Comparison of ENCODE assay signal across 20 cellular contexts in genomic region chr16:52581530-52581929, GRCh38. TPM values are rescaled to one million over a fixed set of nuclear protein-coding genes. Genes with fewer than 3 reads are reported as not detected.
A peak's percentile ranks its signal among the peaks of the same experiment; 100 is the strongest.
DNase-seq lines count a peak whose midpoint lies in the region; ATAC-seq, FAIRE-seq and TF ChIP-seq lines count a peak whose summit lies in the region.
"Had no signal": no experiment of that assay in that cellular context is flagged by ENCODE, and none has a peak within 500 bp of the region (broad histone marks: within the 10 kb centered on the region; RNA-seq: fewer than 3 reads in every experiment).

No MANE protein-coding gene starts in this region.

- FAIRE-seq in D721Med (lab: Jason Lieb, UNC) = no peak
- peak; percentile 67 for FAIRE-seq in HepG2 (lab: Jason Lieb, UNC)
- FAIRE-seq: HTR-8/SVneo had no signal

- H3K27ac ChIP-seq in GM23338 (ENCODE audit: low read depth) = no peak overlapping the region
- no peak overlapping the region for H3K27ac ChIP-seq in RWPE2 (ENCODE audit: poor library complexity, severe bottlenecking)
- H3K27ac ChIP-seq in HepG2 (ENCODE audit: extremely low read length, insufficient read depth, low read length) = no peak overlapping the region
- H3K27ac ChIP-seq: colonic mucosa, heart left ventricle had no signal

- H3K27me3 Mint-ChIP-seq in GM23338 (ENCODE audit: insufficient read depth, low read depth, poor library complexity) = peaks cover 4% of the 10 kb centered on the region
- H3K27me3 Mint-ChIP-seq: activated B cell treated with CpG ODN at 0.5 μM for 24 hours; CD4-positive, alpha-beta T cell had no signal

- H3K27ac Mint-ChIP-seq in GM23338 = no peak overlapping the region
- H3K27ac Mint-ChIP-seq: activated B cell treated with CpG ODN at 0.5 μM for 24 hours; CD4-positive, alpha-beta T cell had no signal

- H3K9me3 ChIP-seq in RWPE2 (ENCODE audit: severe bottlenecking) = no peaks in the 10 kb centered on the region
- no peaks in the 10 kb centered on the region for H3K9me3 ChIP-seq in HepG2 (ENCODE audit: low read length)
- H3K9me3 ChIP-seq: colonic mucosa, heart left ventricle had no signal

- CTCF ChIA-PET in HepG2 (lab: Yijun Ruan, JAX; ENCODE audit: low intra/inter-chr PET ratio, low total read pairs) = interaction anchor here (0.6 to 2.9 kb wide), 5 partner anchors 280 to 1900 kb away, joined by 3 to 23 read pairs (median 4); no protein-coding TSS in a partner anchor

- H3K27me3 ChIP-seq in GM23338 (ENCODE audit: insufficient read depth) = no peaks in the 10 kb centered on the region
- no peaks in the 10 kb centered on the region for H3K27me3 ChIP-seq in RWPE2 (ENCODE audit: insufficient read depth, poor library complexity, severe bottlenecking)
- no peaks in the 10 kb centered on the region for H3K27me3 ChIP-seq in HepG2 (ENCODE audit: control insufficient read depth in 1 of 2, insufficient read depth in 2 of 2, low read length in 2 of 2)
- H3K27me3 ChIP-seq: colonic mucosa had no signal

- no peaks in the 10 kb centered on the region for H3K9me3 Mint-ChIP-seq in GM23338
- H3K9me3 Mint-ChIP-seq: activated B cell treated with CpG ODN at 0.5 μM for 24 hours had no signal

- peak; percentile 23 for TF ChIP-seq CTCF in D721Med (IDR thresholded peaks at IDR 0.05; ENCODE audit: insufficient read depth, missing control alignments)
- TF ChIP-seq CTCF in GM23338 (conservative IDR thresholded peaks at IDR 0.05; ENCODE audit: low read depth in 2 of 2) = peak; percentile 43 to 53
- peak; percentile 34 for TF ChIP-seq CTCF in RWPE2 (IDR thresholded peaks at IDR 0.05; ENCODE audit: poor library complexity, severe bottlenecking)
- TF ChIP-seq CTCF in HepG2 (CRISPR knock-in tag; IDR thresholded peaks at IDR 0.05) = peak; percentile 72

- no peak overlapping the region for H3K4me3 ChIP-seq in GM23338
- H3K4me3 ChIP-seq in RWPE2 (ENCODE audit: severe bottlenecking) = no peak overlapping the region
- no peak overlapping the region for H3K4me3 ChIP-seq in HepG2 (replicated peaks in 1 of 3; ENCODE audit: insufficient read depth in 1 of 3, low read depth in 2 of 3, low read length in 3 of 3)
- H3K4me3 ChIP-seq: colonic mucosa, heart left ventricle had no signal

- no peak overlapping the region for H2AFZ ChIP-seq in GM23338
- no peak overlapping the region for H2AFZ ChIP-seq in HepG2 (ENCODE audit: low read length)

- ATAC-seq in GM23338 (no peak), RWPE2 (ENCODE audit: low read depth) (no peak), HepG2 (peak; percentile 55), HG02840 (IDR thresholded peaks at IDR 0.05; ENCODE audit: low FRiP score, unreplicated experiment) (no peak), esophagus mucosa (no peak)
- ATAC-seq: heart left ventricle, left colon had no signal

- 65% methylated on average over 4 of the region's 4 CpGs for WGBS in HepG2 (ENCODE audit: low lambda C conversion rate)

- in situ Hi-C loops in HepG2 (cut with HindIII; ENCODE audit: extremely low pct_ligation_motif_present, low pct_unique_long_range_greater_than_20kb) = loop anchor here (5.0 kb wide), 1 partner anchor 281 kb away; no protein-coding TSS in a partner anchor

- no peak for TF ChIP-seq POLR2A in HepG2 (IDR thresholded peaks at IDR 0.05; ENCODE audit: insufficient read depth in 1 of 2, low read depth in 2 of 2, low read length in 2 of 2)

- no peak for TF ChIP-seq EP300 in HepG2 (IDR thresholded peaks at IDR 0.05; ENCODE audit: low read depth in 2 of 2, low read length in 2 of 2)
- no peak for TF ChIP-seq EP300 in HepG2 (CRISPR knock-in tag; IDR thresholded peaks at IDR 0.05; ENCODE audit: borderline replicate concordance)

- H3F3A ChIP-seq in GM23338 (replicated peaks; ENCODE audit: low read depth) = no peaks in the 10 kb centered on the region

- intact Hi-C loops in HepG2 (cut with micrococcal nuclease; ENCODE audit: unreplicated experiment) = loop anchor here (1.0 kb wide), 2 partner anchors 280 to 331 kb away; no protein-coding TSS in a partner anchor

- H3K36me3 Mint-ChIP-seq in GM23338 (ENCODE audit: low read depth) = no peaks in the 10 kb centered on the region

- H3K4me1 ChIP-seq in GM23338 (ENCODE audit: insufficient read depth) = no peaks in the 10 kb centered on the region
- H3K4me1 ChIP-seq in RWPE2 (ENCODE audit: insufficient read depth, poor library complexity, severe bottlenecking) = no peaks in the 10 kb centered on the region
- peaks cover 59% of the 10 kb centered on the region for H3K4me1 ChIP-seq in HepG2 (ENCODE audit: insufficient read depth, low read length)
- H3K4me1 ChIP-seq: colonic mucosa, heart left ventricle had no signal

- TF ChIP-seq RAD21 in HepG2 (CRISPR knock-in tag; IDR thresholded peaks at IDR 0.05) = peak; percentile 90

- peaks cover 14% of the 10 kb centered on the region for H3K4me1 Mint-ChIP-seq in GM23338
- H3K4me1 Mint-ChIP-seq: activated B cell treated with CpG ODN at 0.5 μM for 24 hours had no signal

- H4K20me1 ChIP-seq in GM23338 (replicated peaks; ENCODE audit: insufficient read depth) (no peaks in the 10 kb centered on the region), HepG2 (ENCODE audit: insufficient read depth, low read length) (no peaks in the 10 kb centered on the region)

- no TSS peak for BruUV-seq in HepG2 (replicated peaks; lab: Mats Ljungman, UMichigan)

- no peak overlapping the region for H3K4me2 ChIP-seq in GM23338
- H3K4me2 ChIP-seq in HepG2 (ENCODE audit: low read depth, low read length) = no peak overlapping the region

- DNase-seq in D721Med (ENCODE audit: insufficient read length, low spot score) (no peak), GM23338 (ENCODE audit: low spot score) (peak; percentile 24), RWPE2 (ENCODE audit: low spot score) (no peak), HepG2 (ENCODE audit: low spot score) (peak; percentile 75), 8988T (no peak), NOMO-1 treated with dmso at 0.1 percent for 144 hours (lab: John Stamatoyannopoulos, UW; ENCODE audit: unreplicated experiment) (no peak)
- DNase-seq: activated B cell treated with CpG ODN at 0.5 μM for 24 hours; activated effector memory CD4-positive, alpha-beta T cell treated with Interleukin-2 at 50 U/mL for 16 hours; aorta; CD4-positive, alpha-beta T cell; colonic mucosa; erythroblast; heart left ventricle; left colon; posterior cingulate gyrus had no signal

- peaks cover 20% of the 10 kb centered on the region for H3K9me2 ChIP-seq in GM23338 (ENCODE audit: insufficient read depth)

- no peaks in the 10 kb centered on the region for H3K36me3 ChIP-seq in GM23338 (ENCODE audit: insufficient read depth)
- H3K36me3 ChIP-seq in RWPE2 (ENCODE audit: low read depth) = no peaks in the 10 kb centered on the region
- no peaks in the 10 kb centered on the region for H3K36me3 ChIP-seq in HepG2 (replicated peaks in 1 of 2; ENCODE audit: control insufficient read depth in 1 of 2, insufficient read depth in 2 of 2, low read length in 2 of 2)
- H3K36me3 ChIP-seq: colonic mucosa, heart left ventricle had no signal

- no peak overlapping the region for H3K9ac ChIP-seq in HepG2 (ENCODE audit: insufficient read depth, low read depth, low read length)

- POLR2A ChIA-PET in HepG2 (lab: Yijun Ruan, JAX) = interaction anchor here (1.1 to 1.3 kb wide), 3 partner anchors 30 to 279 kb away, joined by 3 to 5 read pairs (median 4); no protein-coding TSS in a partner anchor

- no peak overlapping the region for H3K4me3 Mint-ChIP-seq in GM23338
- H3K4me3 Mint-ChIP-seq: activated B cell treated with CpG ODN at 0.5 μM for 24 hours; CD4-positive, alpha-beta T cell had no signal

- H3K79me2 ChIP-seq in GM23338 (replicated peaks; ENCODE audit: insufficient read depth) (no peaks in the 10 kb centered on the region), HepG2 (ENCODE audit: insufficient read depth, low read length) (no peaks in the 10 kb centered on the region)

TF ChIP-seq in GM23338, 12 proteins besides CTCF, POLR2A, EP300 and RAD21 (continues in another document):
- TF ChIP-seq CREB1 (CRISPR knock-in tag; IDR thresholded peaks at IDR 0.05; ENCODE audit: low read depth) = no peak
- no peak for TF ChIP-seq NANOG (IDR thresholded peaks at IDR 0.05; ENCODE audit: borderline replicate concordance)

TF ChIP-seq in HepG2, 621 proteins besides CTCF, POLR2A, EP300 and RAD21 (continues in another document):
- no peak for TF ChIP-seq GZF1 (CRISPR knock-in tag; IDR thresholded peaks at IDR 0.05)
- TF ChIP-seq ZNF839 (CRISPR knock-in tag; IDR thresholded peaks at IDR 0.05; ENCODE audit: borderline replicate concordance) = no peak
- no peak for TF ChIP-seq ZNF570 (CRISPR knock-in tag; IDR thresholded peaks at IDR 0.05; ENCODE audit: borderline replicate concordance)
- TF ChIP-seq CBX1 (IDR thresholded peaks at IDR 0.05; ENCODE audit: low read depth) = no peak
- TF ChIP-seq SKI (IDR thresholded peaks at IDR 0.05; ENCODE audit: partially characterized antibody) = no peak
- TF ChIP-seq NFYB (CRISPR knock-in tag; IDR thresholded peaks at IDR 0.05) = no peak

RNA-seq across cellular contexts. Expression of gene TOX3, which starts 34.6 kb away (rescaled TPM):
- 13.7 and 15.6 TPM in 2 replicates for total RNA-seq in GM23338 (2014; rRNA removed; shearing (Covaris generic))
- polyA plus RNA-seq in GM23338 (2016; fragmentation: Nextera tagmentation; extraction: Ambion mirVana) (9.8 TPM in 2 replicates), HepG2 (2011; rRNA removed) (95.6 and 98.6 TPM in 2 replicates)
- total RNA-seq in HepG2 (2016; rRNA removed; fragmentation: Illumina TruSeq; extraction: Trizol) (12.1 and 14.5 TPM in 2 replicates), esophagus mucosa (0.60 TPM)
- total RNA-seq in HepG2 (2016; cell fraction: cytosol; rRNA removed; fragmentation: Illumina TruSeq; extraction: Trizol; ENCODE audit: low read depth) = 19.7 and 21.7 TPM in 2 replicates
- 11.6 and 15.0 TPM in 2 replicates for total RNA-seq in HepG2 (2016; cell fraction: insoluble cytoplasmic fraction; rRNA removed; fragmentation: Illumina TruSeq; extraction: Trizol)
- 14.2 and 14.5 TPM in 2 replicates for total RNA-seq in HepG2 (2016; cell fraction: membrane; rRNA removed; fragmentation: Illumina TruSeq; extraction: Trizol)
- total RNA-seq in HepG2 (2016; cell fraction: nucleus; rRNA removed; fragmentation: Illumina TruSeq; extraction: Trizol) = 17.7 and 24.3 TPM in 2 replicates
- 53.0 and 61.5 TPM in 2 replicates for polyA plus RNA-seq in HepG2 (2011; cell fraction: cytosol; rRNA removed)
- 59.3 and 60.8 TPM in 2 replicates for polyA plus RNA-seq in HepG2 (2011; cell fraction: nucleus; rRNA removed)
- 60.3 and 93.0 TPM in 2 replicates for polyA plus RNA-seq in HepG2 (2012)
- polyA plus RNA-seq in HepG2 (2016; cell fraction: cytosol; fragmentation: Illumina TruSeq; extraction: Trizol; ENCODE audit: low read depth) = 4.5 and 4.7 TPM in 2 replicates
- 36.1 and 46.4 TPM in 2 replicates for polyA plus RNA-seq in HepG2 (2016; cell fraction: insoluble cytoplasmic fraction; fragmentation: Illumina TruSeq; extraction: Trizol; ENCODE audit: low read depth)
- polyA plus RNA-seq in HepG2 (2016; cell fraction: membrane; fragmentation: Illumina TruSeq; extraction: Trizol; ENCODE audit: low read depth) = 16.2 and 16.6 TPM in 2 replicates
- 26.4 and 30.3 TPM in 2 replicates for polyA plus RNA-seq in HepG2 (2016; cell fraction: nucleus; fragmentation: Illumina TruSeq; extraction: Trizol; ENCODE audit: insufficient read depth, low read depth)
- 0.42 and 283 TPM in 2 replicates for polyA minus RNA-seq in HepG2 (2011; rRNA and poly(A)+ RNA removed; ENCODE audit: low replicate concordance)
- 65.9 and 72.3 TPM in 2 replicates for polyA minus RNA-seq in HepG2 (2011; cell fraction: cytosol; rRNA and poly(A)+ RNA removed)
- 122 and 148 TPM in 2 replicates for polyA minus RNA-seq in HepG2 (2011; cell fraction: nucleus; rRNA and poly(A)+ RNA removed)
- total RNA-seq: activated B cell treated with CpG ODN at 0.5 μM for 24 hours; activated CD8-positive, alpha-beta memory T cell treated with anti-CD3 and anti-CD28 coated beads for 36 hours; aorta; CD4-positive, alpha-beta T cell; myocyte had no signal
- polyA plus RNA-seq: heart left ventricle had no signal

Comparison
In these comparisons a context has a peak if more than half of its experiments do, and no peak if none do; other contexts are left out.
1. DNase-seq: peak in GM23338 (single experiment) and HepG2 (single experiment); none in D721Med (single experiment), RWPE2 (single experiment), 8988T (single experiment) and NOMO-1 treated with dmso at 0.1 percent for 144 hours (single experiment).
2. Peak in every context shown above with its lines, with median percentiles within 50 percentile points of each other: CTCF ChIP-seq.